ENCODE assay signal across 2 cellular contexts in genomic region chr2:43726961-43727633, GRCh38.
TF ChIP-seq lines count a peak whose summit lies in the region.

No MANE protein-coding gene starts in this region.

TF ChIP-seq in A549, 52 proteins besides CTCF, POLR2A, EP300 and RAD21:
- TF ChIP-seq FOSL2 (IDR thresholded peaks at IDR 0.05): peak; percentile 33; the same call in 1 of the 2 replicates
- peak; percentile 75 for TF ChIP-seq FOSL2 (CRISPR knock-in tag; IDR thresholded peaks at IDR 0.05)
- TF ChIP-seq GATA3 (IDR thresholded peaks at IDR 0.05; ENCODE audit: borderline replicate concordance): peak; percentile 80; the same call in 1 of the 2 replicates

TF ChIP-seq in SK-N-SH, 30 proteins besides CTCF, POLR2A, EP300 and RAD21:
- TF ChIP-seq FOSL2 (IDR thresholded peaks at IDR 0.05; ENCODE audit: borderline replicate concordance, low read depth) (peak; percentile 55; the same call in 1 of the 2 replicates), JUND (IDR thresholded peaks at IDR 0.05) (peak; percentile 51)
TF ChIP-seq in SK-N-SH: peak in this region for 2; not testable (repeated sequence) for 28.
